In the genomic region with DNA sequence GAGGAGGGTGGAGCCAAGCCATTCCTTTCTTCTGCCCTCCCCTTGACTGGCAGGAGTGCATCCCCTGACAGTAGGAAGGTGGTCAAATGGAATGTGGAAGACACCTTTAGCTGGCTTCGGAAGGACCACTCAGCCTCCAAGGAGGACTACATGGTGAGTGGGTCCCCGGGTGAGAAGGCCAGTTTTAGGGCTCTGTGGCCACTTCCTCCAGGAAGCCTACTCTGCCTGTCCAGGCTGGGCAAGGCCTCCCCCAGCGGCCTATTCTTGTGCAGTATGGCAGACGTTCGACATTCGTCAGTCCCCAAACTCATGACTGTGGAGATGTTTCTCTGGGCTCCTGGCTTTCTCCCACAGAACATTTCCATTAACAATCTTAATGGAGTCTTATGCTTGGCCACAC, we compare ENCODE assay signal across 24 cellular contexts. TPM values are rescaled to one million over a fixed set of nuclear protein-coding genes. Genes with fewer than 3 reads are reported as not detected.
A peak's percentile ranks its signal among the peaks of the same experiment; 100 is the strongest.
DNase-seq lines count a peak whose midpoint lies in the region; ATAC-seq, FAIRE-seq and TF ChIP-seq lines count a peak whose summit lies in the region.
"Had no signal": no experiment of that assay in that cellular context is flagged by ENCODE, and none has a peak within 500 bp of the region (broad histone marks: within the 10 kb centered on the region; RNA-seq: fewer than 3 reads in every experiment).

No MANE protein-coding gene starts in this region.

- H3K36me3 ChIP-seq in hepatocyte (replicated peaks; ENCODE audit: insufficient read depth, low read depth): no peaks in the 10 kb centered on the region
- H3K36me3 ChIP-seq: uterus had no signal

- H4K20me1 ChIP-seq in hepatocyte (ENCODE audit: insufficient read depth, poor library complexity, severe bottlenecking): no peaks in the 10 kb centered on the region

- no peak for TF ChIP-seq EP300 in A549 (IDR thresholded peaks at IDR 0.05)

- no peaks in the 10 kb centered on the region for H3K9me3 ChIP-seq in A549
- no peaks in the 10 kb centered on the region for H3K9me3 ChIP-seq in hepatocyte (ENCODE audit: low read depth)
- H3K9me3 ChIP-seq: adrenal gland, heart right ventricle, right lobe of liver, SK-N-SH, uterus had no signal

- H3K27me3 Mint-ChIP-seq in activated naive CD8-positive, alpha-beta T cell: no peaks in the 10 kb centered on the region
- H3K27me3 Mint-ChIP-seq: dendritic cell treated with granulocyte-macrophage colony-stimulating factor and Interleukin-4, amounts not matched to agents 40 ng/mL and 50 ng/mL, for 4 days had no signal

- H3K4me2 ChIP-seq in A549: peak overlapping the region; percentile 49
- H3K4me2 ChIP-seq in hepatocyte: no peak overlapping the region
- H3K4me2 ChIP-seq: SK-N-SH had no signal

- H3K4me1 ChIP-seq in A549: peaks cover 16% of the 10 kb centered on the region
- no peaks in the 10 kb centered on the region for H3K4me1 ChIP-seq in hepatocyte (ENCODE audit: insufficient read depth)
- H3K4me1 ChIP-seq: parathyroid adenoma, uterus had no signal

- FAIRE-seq in A549 (lab: Jason Lieb, UNC): no peak
- FAIRE-seq: endothelial cell of umbilical vein had no signal

- ATAC-seq in A549 (no peak), GM18505 (IDR thresholded peaks at IDR 0.05; ENCODE audit: unreplicated experiment) (no peak), HG02610 (IDR thresholded peaks at IDR 0.05; ENCODE audit: unreplicated experiment) (no peak), GM19035 (IDR thresholded peaks at IDR 0.05; ENCODE audit: unreplicated experiment) (no peak)
- ATAC-seq: CD8-positive, alpha-beta T cell; heart right ventricle; WTC11 had no signal

- peaks cover 9% of the 10 kb centered on the region for H3K36me3 Mint-ChIP-seq in activated naive CD8-positive, alpha-beta T cell

- peak overlapping the region; percentile 80 for H3K27ac Mint-ChIP-seq in activated naive CD8-positive, alpha-beta T cell
- H3K27ac Mint-ChIP-seq: CD8-positive, alpha-beta T cell; dendritic cell treated with granulocyte-macrophage colony-stimulating factor and Interleukin-4, amounts not matched to agents 40 ng/mL and 50 ng/mL, for 4 days; H9; WTC11 had no signal

- TF ChIP-seq POLR2A in A549 (IDR thresholded peaks at IDR 0.05; ENCODE audit: low read length) (no peak), GM18505 (IDR thresholded peaks at IDR 0.05; ENCODE audit: borderline replicate concordance, extremely low read depth, insufficient read depth, insufficient read length) (peak; percentile 32)

- H3K27ac ChIP-seq in A549 (peak overlapping the region; percentile 64 to 78; a peak in 5 of 6 replicates), hepatocyte (peak overlapping the region; percentile 67)
- H3K27ac ChIP-seq: parathyroid adenoma, uterus had no signal

- no peak overlapping the region for H2AFZ ChIP-seq in hepatocyte
- H2AFZ ChIP-seq: parathyroid adenoma had no signal

- 96% methylated on average over 6 of the region's 6 CpGs for WGBS in A549 (ENCODE audit: missing lambda C conversion rate)
- 96% methylated on average over 6 of the region's 6 CpGs for WGBS in hepatocyte (ENCODE audit: low lambda C conversion rate, missing lambda C conversion rate)

- no peak for TF ChIP-seq RAD21 in A549 (conservative IDR thresholded peaks at IDR 0.05 in 1 of 2, IDR thresholded peaks at IDR 0.05 in 1 of 2)

- H3K4me3 ChIP-seq in A549: no peak overlapping the region
- H3K4me3 ChIP-seq in hepatocyte: no peak overlapping the region
- H3K4me3 ChIP-seq: adrenal gland, heart right ventricle, right lobe of liver, uterus had no signal

- no peak overlapping the region for H3K4me3 Mint-ChIP-seq in activated naive CD8-positive, alpha-beta T cell
- H3K4me3 Mint-ChIP-seq: CD8-positive, alpha-beta T cell; dendritic cell treated with granulocyte-macrophage colony-stimulating factor and Interleukin-4, amounts not matched to agents 40 ng/mL and 50 ng/mL, for 4 days; H9; WTC11 had no signal

- H3K79me2 ChIP-seq in hepatocyte: no peaks in the 10 kb centered on the region

- POLR2A ChIA-PET in A549 (lab: Yijun Ruan, JAX): interaction anchor here (4.9 kb wide), 1 partner anchor 9 kb away, joined by 31 read pairs; a partner anchor contains a TSS

- no peaks in the 10 kb centered on the region for H3K9me3 Mint-ChIP-seq in activated naive CD8-positive, alpha-beta T cell (ENCODE audit: low read depth)
- H3K9me3 Mint-ChIP-seq: CD8-positive, alpha-beta T cell; dendritic cell treated with granulocyte-macrophage colony-stimulating factor and Interleukin-4, amounts not matched to agents 40 ng/mL and 50 ng/mL, for 4 days; H9; WTC11 had no signal

- H3K9me2 ChIP-seq in hepatocyte (replicated peaks; ENCODE audit: insufficient read depth): no peaks in the 10 kb centered on the region
- H3K9me2 ChIP-seq: SK-N-SH had no signal

- CTCF ChIA-PET in A549 (lab: Yijun Ruan, JAX): interaction anchor here (1.1 to 21.4 kb wide), 6 partner anchors 10 to 144 kb away, joined by 3 to 358 read pairs (median 6); a partner anchor contains a TSS

- no peaks in the 10 kb centered on the region for H3K27me3 ChIP-seq in hepatocyte
- H3K27me3 ChIP-seq: adrenal gland, heart right ventricle, right lobe of liver, uterus had no signal

- TF ChIP-seq CTCF in A549 (IDR thresholded peaks at IDR 0.05): no peak
- no peak for TF ChIP-seq CTCF in hepatocyte (IDR thresholded peaks at IDR 0.05; ENCODE audit: poor library complexity)

- H3K4me1 Mint-ChIP-seq in activated naive CD8-positive, alpha-beta T cell (ENCODE audit: low read depth): peaks cover 13% of the 10 kb centered on the region

- no peak for DNase-seq in A549 (ENCODE audit: low read depth in 1 of 2, low spot score in 1 of 2)
- DNase-seq in hepatocyte (ENCODE audit: low spot score): no peak
- no peak for DNase-seq in Kasumi-1 (lab: John Stamatoyannopoulos, UW)
- DNase-seq: activated CD4-positive, alpha-beta T cell treated with anti-CD3 and anti-CD28 coated beads, Interleukin-2, amount 50 U/mL, for 48 hours; CD8-positive, alpha-beta T cell; H9; heart right ventricle; NCI-H1417; right lobe of liver; RPMI8226; SK-N-SH; stimulated activated CD4-positive, alpha-beta T cell treated with anti-CD3 and anti-CD28 coated beads, Interleukin-15, amount 100 ng/mL, for 24 hours; stimulated activated CD8-positive, alpha-beta memory T cell treated with anti-CD3 and anti-CD28 coated beads, Interleukin-4, amount 100 ng/mL, for 48 hours; T-helper 9 cell; uterus had no signal

TF ChIP-seq in A549, 52 proteins besides CTCF, POLR2A, EP300 and RAD21:
- TF ChIP-seq, protein P1, sequence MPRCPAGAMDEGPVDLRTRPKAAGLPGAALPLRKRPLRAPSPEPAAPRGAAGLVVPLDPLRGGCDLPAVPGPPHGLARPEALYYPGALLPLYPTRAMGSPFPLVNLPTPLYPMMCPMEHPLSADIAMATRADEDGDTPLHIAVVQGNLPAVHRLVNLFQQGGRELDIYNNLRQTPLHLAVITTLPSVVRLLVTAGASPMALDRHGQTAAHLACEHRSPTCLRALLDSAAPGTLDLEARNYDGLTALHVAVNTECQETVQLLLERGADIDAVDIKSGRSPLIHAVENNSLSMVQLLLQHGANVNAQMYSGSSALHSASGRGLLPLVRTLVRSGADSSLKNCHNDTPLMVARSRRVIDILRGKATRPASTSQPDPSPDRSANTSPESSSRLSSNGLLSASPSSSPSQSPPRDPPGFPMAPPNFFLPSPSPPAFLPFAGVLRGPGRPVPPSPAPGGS (IDR thresholded peaks at IDR 0.05): no peak
- no peak for TF ChIP-seq FOXS1 (CRISPR knock-in tag; IDR thresholded peaks at IDR 0.05)

RNA-seq across cellular contexts. Expression of a gene that starts 9.1 kb away (rescaled TPM):
- 19.7 and 24.3 TPM in 2 replicates for polyA plus RNA-seq in A549 (2011; rRNA removed)
- 35.9 and 44.3 TPM in 2 replicates for polyA plus RNA-seq in A549 (2012; cell fraction: cytosol; rRNA removed)
- 42.9 and 44.2 TPM in 2 replicates for polyA plus RNA-seq in A549 (2012; cell fraction: nucleus; rRNA removed)
- polyA plus RNA-seq in A549 (2017; fragmentation: RNase III; extraction: RNeasy Plus Mini Kit Qiagen cat#74134 plus additional on column Dnase treatment): 18.7 to 21.6 TPM (median 21.4 TPM) in 3 replicates
- polyA minus RNA-seq in A549 (2011; rRNA and poly(A)+ RNA removed): 33.1 and 40.2 TPM in 2 replicates
- total RNA-seq in hepatocyte: 9.7 and 11.8 TPM in 2 replicates
- polyA plus RNA-seq in hepatocyte: 26.0 and 32.4 TPM in 2 replicates

RNA-seq across cellular contexts. Expression of a gene that starts 28.4 kb away (rescaled TPM):
- polyA plus RNA-seq in A549 (2011; rRNA removed) (7.3 and 8.4 TPM in 2 replicates), A549 (2017; fragmentation: RNase III; extraction: RNeasy Plus Mini Kit Qiagen cat#74134 plus additional on column Dnase treatment) (9.1 to 10.3 TPM (median 9.3 TPM) in 3 replicates), hepatocyte (12.6 and 23.7 TPM in 2 replicates)
- polyA plus RNA-seq in A549 (2012; cell fraction: cytosol; rRNA removed): 15.0 and 17.8 TPM in 2 replicates
- 58.4 and 78.4 TPM in 2 replicates for polyA plus RNA-seq in A549 (2012; cell fraction: nucleus; rRNA removed)
- 22.3 and 31.1 TPM in 2 replicates for polyA minus RNA-seq in A549 (2011; rRNA and poly(A)+ RNA removed)
- total RNA-seq in hepatocyte: 10.8 and 14.9 TPM in 2 replicates

RNA-seq across cellular contexts. Expression of a gene that starts 31.7 kb away (rescaled TPM):
- polyA plus RNA-seq in A549 (2011; rRNA removed) (2.7 and 4.5 TPM in 2 replicates), A549 (2017; fragmentation: RNase III; extraction: RNeasy Plus Mini Kit Qiagen cat#74134 plus additional on column Dnase treatment) (0.97 to 1.6 TPM (median 1.5 TPM) in 3 replicates), hepatocyte (623 and 823 TPM in 2 replicates)
- 2.9 and 3.6 TPM in 2 replicates for polyA plus RNA-seq in A549 (2012; cell fraction: cytosol; rRNA removed)
- 2.3 and 3.2 TPM in 2 replicates for polyA plus RNA-seq in A549 (2012; cell fraction: nucleus; rRNA removed)
- polyA minus RNA-seq in A549 (2011; rRNA and poly(A)+ RNA removed): 3.8 and 4.1 TPM in 2 replicates
- 144 and 176 TPM in 2 replicates for total RNA-seq in hepatocyte
- total RNA-seq: CD8-positive, alpha-beta T cell had no signal

RNA-seq across cellular contexts. Expression of a gene that starts 52.5 kb away (rescaled TPM):
- polyA plus RNA-seq in A549 (2011; rRNA removed) (53.1 and 61.2 TPM in 2 replicates), A549 (2017; fragmentation: RNase III; extraction: RNeasy Plus Mini Kit Qiagen cat#74134 plus additional on column Dnase treatment) (76.4 to 95.6 TPM (median 93.2 TPM) in 3 replicates), hepatocyte (716 and 724 TPM in 2 replicates)
- 81.6 and 94.7 TPM in 2 replicates for polyA plus RNA-seq in A549 (2012; cell fraction: cytosol; rRNA removed)
- polyA plus RNA-seq in A549 (2012; cell fraction: nucleus; rRNA removed): 206 and 258 TPM in 2 replicates
- polyA minus RNA-seq in A549 (2011; rRNA and poly(A)+ RNA removed): 109 and 139 TPM in 2 replicates
- 401 and 425 TPM in 2 replicates for total RNA-seq in hepatocyte

RNA-seq across cellular contexts. Expression of a gene that starts 52.6 kb away (rescaled TPM):
- polyA plus RNA-seq in A549 (2011; rRNA removed): 0.56 and 0.57 TPM in 2 replicates
- polyA plus RNA-seq in A549 (2012; cell fraction: cytosol; rRNA removed): 0.89 and 1.4 TPM in 2 replicates
- 3.3 and 4.4 TPM in 2 replicates for polyA plus RNA-seq in A549 (2012; cell fraction: nucleus; rRNA removed)
- 1.4 to 1.6 TPM (median 1.4 TPM) in 3 replicates for polyA plus RNA-seq in A549 (2017; fragmentation: RNase III; extraction: RNeasy Plus Mini Kit Qiagen cat#74134 plus additional on column Dnase treatment)
- polyA minus RNA-seq in A549 (2011; rRNA and poly(A)+ RNA removed): 0.58 and 2.5 TPM in 2 replicates
- total RNA-seq in hepatocyte: 11.1 and 12.8 TPM in 2 replicates
- polyA plus RNA-seq in hepatocyte: 11.7 and 11.8 TPM in 2 replicates

Comparison
In these comparisons a context has a peak if more than half of its experiments do, and no peak if none do; other contexts are left out.
1. RNA of a gene that starts 31.7 kb away (polyA plus RNA-seq): 623 to 823 TPM in hepatocyte; 0.97 to 4.5 TPM in A549; every median in the first group is over 100 times any median in the second.